8 cellular contexts compared by ENCODE assay signal in the genomic region with DNA sequence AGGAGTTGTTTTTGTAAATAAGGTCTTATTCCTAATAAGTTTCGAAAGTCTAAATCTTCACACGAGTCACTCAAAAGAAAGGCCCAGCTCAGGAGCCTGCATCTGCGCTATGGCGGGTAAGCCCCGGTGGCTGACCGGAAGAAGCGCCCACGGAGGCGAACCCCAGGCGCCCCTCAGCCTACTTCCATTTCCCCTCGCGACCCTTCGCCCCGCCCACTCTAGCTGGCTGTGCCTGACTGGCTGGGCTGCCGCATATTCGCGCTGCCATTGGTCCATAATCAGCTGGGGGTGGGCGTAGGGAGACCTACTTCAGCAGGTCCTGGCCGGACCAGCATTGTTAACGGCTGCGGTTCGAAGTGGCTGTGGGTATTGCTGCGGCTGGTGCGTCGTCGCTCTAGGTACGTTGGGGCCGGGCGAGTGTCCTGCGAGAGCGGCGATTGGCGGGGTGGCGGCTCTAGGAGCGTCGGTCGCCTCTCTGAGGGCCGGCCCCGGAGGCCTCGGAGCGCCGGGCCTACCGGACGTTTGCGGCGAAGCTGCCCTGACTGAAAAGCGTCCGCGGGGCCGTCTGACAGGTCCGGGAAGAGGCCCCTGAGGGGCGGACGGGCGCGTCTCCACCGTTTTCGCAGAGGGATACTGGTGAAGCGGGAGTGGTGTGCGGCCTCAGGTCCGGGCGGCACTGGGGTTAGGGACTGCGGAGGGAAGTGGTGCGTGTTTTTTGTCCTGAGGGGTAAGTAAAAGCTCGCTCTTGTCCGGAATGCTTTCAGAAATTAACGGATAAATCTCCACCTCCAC. TPM values are rescaled to one million over a fixed set of nuclear protein-coding genes. Genes with fewer than 3 reads are reported as not detected.
DNase-seq lines count a peak whose midpoint lies in the region; ATAC-seq, FAIRE-seq and TF ChIP-seq lines count a peak whose summit lies in the region.

TSS of gene ATF7IP2 (plus strand) at position 337 of the 792 bp plus-strand sequence. CDS start 44,560 bp downstream, outside the sequence.

- peak; percentile 98 for TF ChIP-seq POLR2A in A549 (IDR thresholded peaks at IDR 0.05; ENCODE audit: low read length)
- peak; percentile 97 for TF ChIP-seq POLR2A in GM18951 (IDR thresholded peaks at IDR 0.05; ENCODE audit: extremely low read depth, insufficient read depth, insufficient read length)
- TF ChIP-seq POLR2A in tibial nerve (IDR thresholded peaks at IDR 0.05): peak; percentile 20 to 51

- POLR2A ChIA-PET in A549 (lab: Yijun Ruan, JAX): interaction anchor here (0.5 to 1.4 kb wide), 4 partner anchors 10 to 358 kb away, joined by 3 to 4 read pairs (median 4); partner anchors contain the start of gene NUBP1

- ATAC-seq in A549 (peak; percentile 99 to 100), HG03280 (IDR thresholded peaks at IDR 0.05; ENCODE audit: unreplicated experiment) (peak; percentile 96)

- peaks cover 7% of the 10 kb centered on the region; the same call in 2 of the 3 replicates for H3K9me3 ChIP-seq in A549
- H3K9me3 ChIP-seq in cardiac muscle cell (ENCODE audit: low read depth): no peaks in the 10 kb centered on the region
- no peaks in the 10 kb centered on the region for H3K9me3 ChIP-seq in parathyroid adenoma (ENCODE audit: control insufficient read depth, low read length)
- H3K9me3 ChIP-seq in tibial nerve: peaks cover 0 to 11% (median 0%) of the 10 kb centered on the region in 4 donors

- H3K4me3 ChIP-seq in A549 (peak within 1 kb of the TSS; percentile 65), cardiac muscle cell (peak within 1 kb of the TSS; percentile 62), parathyroid adenoma (ENCODE audit: low read depth, low read length) (peak within 1 kb of the TSS; percentile 60), tibial nerve (peak within 1 kb of the TSS; percentile 18 to 61 (median 44))

- H3K4me1 Mint-ChIP-seq in activated naive CD8-positive, alpha-beta T cell treated with anti-CD3 and anti-CD28 coated beads for 36 hours: peaks cover 35% of the 10 kb centered on the region

- no peaks in the 10 kb centered on the region for H3K27me3 ChIP-seq in cardiac muscle cell
- H3K27me3 ChIP-seq in parathyroid adenoma (ENCODE audit: control insufficient read depth, insufficient read depth, low read length): no peaks in the 10 kb centered on the region
- H3K27me3 ChIP-seq in tibial nerve: no peaks in the 10 kb centered on the region

- peak within 1 kb of the TSS; percentile 34 for H2AFZ ChIP-seq in parathyroid adenoma

- in situ Hi-C loops in GM18951 (cut with MboI; ENCODE audit: low sequenced_read_pairs, unreplicated experiment): no loop called here

- no peaks in the 10 kb centered on the region for H3K79me2 ChIP-seq in parathyroid adenoma

- WGBS in A549 (ENCODE audit: missing lambda C conversion rate): 1% methylated on average over 58 of the region's 66 CpGs
- WGBS in tibial nerve, 2 donors: 6% methylated on average over 61 of the region's 66 CpGs

- H3K36me3 ChIP-seq in cardiac muscle cell: no peaks in the 10 kb centered on the region
- no peaks in the 10 kb centered on the region for H3K36me3 ChIP-seq in parathyroid adenoma (ENCODE audit: control insufficient read depth, insufficient read depth, low read length)
- no peaks in the 10 kb centered on the region for H3K36me3 ChIP-seq in tibial nerve

- H3K9ac ChIP-seq in parathyroid adenoma: no peak within 1 kb of the TSS

- H3K4me3 Mint-ChIP-seq in activated naive CD8-positive, alpha-beta T cell treated with anti-CD3 and anti-CD28 coated beads for 36 hours: peak within 1 kb of the TSS; percentile 93

- peaks cover 41% of the 10 kb centered on the region for H3K36me3 Mint-ChIP-seq in activated naive CD8-positive, alpha-beta T cell treated with anti-CD3 and anti-CD28 coated beads for 36 hours

- CTCF ChIA-PET in A549 (lab: Yijun Ruan, JAX): no interaction called here

- DNase-seq in A549 (ENCODE audit: low read depth in 1 of 2, low spot score in 1 of 2): peak; percentile 96
- peak; percentile 87 for DNase-seq in SKM-1 treated with dmso at 0.1 percent for 144 hours (lab: John Stamatoyannopoulos, UW; ENCODE audit: unreplicated experiment)
- DNase-seq in activated naive CD8-positive, alpha-beta T cell treated with anti-CD3 and anti-CD28 coated beads for 36 hours: peak; percentile 91
- peak; percentile 88 to 93 for DNase-seq in cardiac muscle cell (ENCODE audit: low read depth in 1 of 2, low spot score in 1 of 2)
- peak; percentile 38 to 51 for DNase-seq in tibial nerve (ENCODE audit: low spot score in 2 of 2)

- H3K27ac ChIP-seq in A549 (peak within 1 kb of the TSS; percentile 68 to 91), cardiac muscle cell (peak within 1 kb of the TSS; percentile 88), parathyroid adenoma (no peak within 1 kb of the TSS), tibial nerve (peak within 1 kb of the TSS in 2 of 4 donors; percentile 65 to 67)

- TF ChIP-seq EP300 in A549 (IDR thresholded peaks at IDR 0.05) (no peak), tibial nerve (IDR thresholded peaks at IDR 0.05) (peak in 1 of 2 donors; percentile 60)

- H3K27me3 Mint-ChIP-seq in activated naive CD8-positive, alpha-beta T cell treated with anti-CD3 and anti-CD28 coated beads for 36 hours: no peaks in the 10 kb centered on the region

- no peak for FAIRE-seq in A549 (lab: Jason Lieb, UNC)

- TF ChIP-seq CTCF in A549 (IDR thresholded peaks at IDR 0.05) (no peak), cardiac muscle cell (IDR thresholded peaks at IDR 0.05; ENCODE audit: low read depth, low read length) (no peak), parathyroid adenoma (IDR thresholded peaks at IDR 0.05) (no peak), tibial nerve (IDR thresholded peaks at IDR 0.05) (no peak)

- H3K27ac Mint-ChIP-seq in activated naive CD8-positive, alpha-beta T cell treated with anti-CD3 and anti-CD28 coated beads for 36 hours: peak within 1 kb of the TSS; percentile 95

- H3K9me3 Mint-ChIP-seq in activated naive CD8-positive, alpha-beta T cell treated with anti-CD3 and anti-CD28 coated beads for 36 hours: peaks cover 7% of the 10 kb centered on the region

- TF ChIP-seq RAD21 in A549 (conservative IDR thresholded peaks at IDR 0.05 in 1 of 2, IDR thresholded peaks at IDR 0.05 in 1 of 2): no peak

- H3K4me1 ChIP-seq in A549 (peaks cover 7% of the 10 kb centered on the region), cardiac muscle cell (ENCODE audit: low read depth) (no peaks in the 10 kb centered on the region), parathyroid adenoma (no peaks in the 10 kb centered on the region), tibial nerve (peaks cover 0 to 12% (median 0%) of the 10 kb centered on the region in 4 donors)

- H3K4me2 ChIP-seq in A549 (peak within 1 kb of the TSS; percentile 87), parathyroid adenoma (ENCODE audit: low read length) (peak within 1 kb of the TSS; percentile 59)

TF ChIP-seq in A549, 52 proteins besides CTCF, POLR2A, EP300 and RAD21 (continues in another document):
- no peak for TF ChIP-seq RARB (CRISPR knock-in tag; IDR thresholded peaks at IDR 0.05)
- TF ChIP-seq PHF8 (IDR thresholded peaks at IDR 0.05; ENCODE audit: borderline replicate concordance, low read depth): peak; percentile 93
- TF ChIP-seq MAX (IDR thresholded peaks at IDR 0.05): peak; percentile 59
- peak; percentile 48; the same call in 1 of the 2 replicates for TF ChIP-seq E2F6 (IDR thresholded peaks at IDR 0.05; ENCODE audit: borderline replicate concordance, low read depth)
- TF ChIP-seq JUN (IDR thresholded peaks at IDR 0.05): peak; percentile 44 to 85; a peak in 4 of 5 replicates
- peak; percentile 82; the same call in 2 of the 3 replicates for TF ChIP-seq BCL3 (IDR thresholded peaks at IDR 0.05)
- TF ChIP-seq FOSB (CRISPR knock-in tag; IDR thresholded peaks at IDR 0.05): no peak
- no peak for TF ChIP-seq TP53 (CRISPR knock-in tag; IDR thresholded peaks at IDR 0.05)
- no peak for TF ChIP-seq NFE2L2 (conservative IDR thresholded peaks at IDR 0.05; ENCODE audit: low read length)
- TF ChIP-seq FOSL2 (IDR thresholded peaks at IDR 0.05): no peak
- TF ChIP-seq FOSL2 (CRISPR knock-in tag; IDR thresholded peaks at IDR 0.05): no peak
- no peak for TF ChIP-seq NR3C1 (IDR thresholded peaks at IDR 0.05)
- TF ChIP-seq RFX5 (IDR thresholded peaks at IDR 0.05): peak; percentile 45; the same call in 1 of the 2 replicates

RNA-seq across cellular contexts. Expression of gene ATF7IP2, which starts in this region (rescaled TPM):
- polyA plus RNA-seq in A549 (2011; rRNA removed): 23.5 and 26.4 TPM in 2 replicates
- polyA plus RNA-seq in A549 (2012; cell fraction: cytosol; rRNA removed): 15.5 and 15.8 TPM in 2 replicates
- 9.8 and 20.9 TPM in 2 replicates for polyA plus RNA-seq in A549 (2012; cell fraction: nucleus; rRNA removed)
- polyA plus RNA-seq in A549 (2017; fragmentation: RNase III; extraction: RNeasy Plus Mini Kit Qiagen cat#74134 plus additional on column Dnase treatment): 12.0 to 13.0 TPM (median 12.3 TPM) in 3 replicates
- polyA minus RNA-seq in A549 (2011; rRNA and poly(A)+ RNA removed): 8.5 and 10.5 TPM in 2 replicates
- total RNA-seq in activated naive CD8-positive, alpha-beta T cell treated with anti-CD3 and anti-CD28 coated beads for 36 hours: 10 to 100 TPM; 19.4 to 20.3 TPM
- 26.0 and 29.6 TPM in 2 replicates for total RNA-seq in cardiac muscle cell
- 59.4 and 93.5 TPM in 2 replicates for polyA plus RNA-seq in cardiac muscle cell
- total RNA-seq in tibial nerve: 1 to 10 TPM; 2.4 to 4.8 (median 4.4) TPM

Comparison
In these comparisons a context has a peak if more than half of its experiments do, and no peak if none do; other contexts are left out.
1. DNase-seq: peak in every context shown above with its lines; median percentile 96 in A549; 91 in activated naive CD8-positive, alpha-beta T cell treated with anti-CD3 and anti-CD28 coated beads for 36 hours; 90 in cardiac muscle cell; 87 in SKM-1 treated with dmso at 0.1 percent for 144 hours; 44 in tibial nerve.
2. POLR2A ChIP-seq: peak in every context shown above with its lines; median percentile 98 in A549; 97 in GM18951; 36 in tibial nerve.